30 cellular contexts compared by ENCODE assay signal in the genomic region with DNA sequence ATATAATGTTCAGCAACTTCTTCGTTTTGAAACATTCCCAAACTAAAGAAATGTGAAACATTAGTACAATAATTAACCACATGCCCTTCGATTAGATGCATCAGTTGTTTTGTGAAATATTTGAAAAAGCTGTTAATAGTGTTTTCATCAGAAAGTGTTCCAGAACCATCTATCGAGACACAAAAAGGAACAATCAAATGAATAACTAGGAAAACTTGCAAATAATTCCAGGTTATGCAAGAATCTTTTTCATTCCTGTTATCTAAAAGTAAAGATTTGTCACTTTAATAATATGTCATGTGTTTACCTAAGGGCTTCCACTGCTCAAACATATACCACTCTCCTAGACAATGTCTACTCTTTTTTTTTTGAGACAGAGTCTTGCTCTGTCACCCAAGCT.
"Had no signal": no experiment of that assay in that cellular context is flagged by ENCODE, and none has a peak within 500 bp of the region (broad histone marks: within the 10 kb centered on the region; RNA-seq: fewer than 3 reads in every experiment).

No MANE protein-coding gene starts in this region.

- H3K36me3 Mint-ChIP-seq: brain; naive B cell; stimulated activated memory B cell treated with anti-CD40 and anti-IgM and Interleukin-4, amounts not matched to agents 10 μg/mL and 1 μg/mL and 100 μg/mL, for 72 hours had no signal

- ATAC-seq: activated CD8-positive, alpha-beta T cell treated with anti-CD3 and anti-CD28 coated beads, Interleukin-2, amount 10 ng/mL, durations not matched to agents 7 days and 5 days; activated naive CD8-positive, alpha-beta T cell treated with anti-CD3 and anti-CD28 coated beads, Interleukin-2, amount 50 U/mL, for 24 hours; effector memory CD8-positive, alpha-beta T cell; gastrocnemius medialis; lower lobe of right lung; sciatic nerve; stimulated activated memory B cell treated with anti-CD40 and anti-IgM and Interleukin-4, amounts not matched to agents 10 μg/mL and 1 μg/mL and 100 μg/mL, for 72 hours had no signal

- H3K4me3 ChIP-seq: colonic mucosa, dorsolateral prefrontal cortex, esophagus squamous epithelium, gastrocnemius medialis, lower lobe of right lung, smooth muscle cell, stomach, transverse colon, uterus had no signal

- FAIRE-seq: endothelial cell of umbilical vein, islet of Langerhans had no signal

- H3K4me1 Mint-ChIP-seq: activated naive CD8-positive, alpha-beta T cell treated with anti-CD3 and anti-CD28 coated beads, Interleukin-2, amount 50 U/mL, for 24 hours; naive B cell; stimulated activated memory B cell treated with anti-CD40 and anti-IgM and Interleukin-4, amounts not matched to agents 10 μg/mL and 1 μg/mL and 100 μg/mL, for 72 hours had no signal

- H3K27me3 Mint-ChIP-seq: activated naive CD8-positive, alpha-beta T cell treated with anti-CD3 and anti-CD28 coated beads, Interleukin-2, amount 50 U/mL, for 24 hours; effector memory CD8-positive, alpha-beta T cell; naive B cell; stimulated activated memory B cell treated with anti-CD40 and anti-IgM and Interleukin-4, amounts not matched to agents 10 μg/mL and 1 μg/mL and 100 μg/mL, for 72 hours had no signal

- H3K27ac Mint-ChIP-seq: activated CD8-positive, alpha-beta T cell treated with anti-CD3 and anti-CD28 coated beads, Interleukin-2, amount 10 ng/mL, durations not matched to agents 7 days and 5 days; activated naive CD8-positive, alpha-beta T cell treated with anti-CD3 and anti-CD28 coated beads, Interleukin-2, amount 50 U/mL, for 24 hours; activated T-helper 1 cell treated with anti-CD3 and anti-CD28 coated beads, Interleukin-12 subunit alpha, Interleukin-12 subunit beta, Interleukin-2, Interleukin-4 antibody, amounts not matched to agents 30 ng/mL and 10 ng/mL and 1 ng/mL, durations not matched to agents 14 hours and 24 hours and 36 hours; brain; effector memory CD8-positive, alpha-beta T cell; naive B cell; stimulated activated memory B cell treated with anti-CD40 and anti-IgM and Interleukin-4, amounts not matched to agents 10 μg/mL and 1 μg/mL and 100 μg/mL, for 72 hours had no signal

- H3K9me3 ChIP-seq: colonic mucosa, esophagus squamous epithelium, gastrocnemius medialis, lower lobe of right lung, stomach, transverse colon, uterus had no signal

- H3K9me3 Mint-ChIP-seq: neural crest cell had no signal

- H3K36me3 ChIP-seq: colonic mucosa, esophagus squamous epithelium, gastrocnemius medialis, lower lobe of right lung, stomach, transverse colon, uterus had no signal

- H3K27me3 ChIP-seq: colonic mucosa, esophagus squamous epithelium, gastrocnemius medialis, stomach, transverse colon, uterus had no signal

- H3K4me1 ChIP-seq: colonic mucosa, gastrocnemius medialis, lower lobe of right lung, stomach, transverse colon, uterus had no signal

- H3K4me3 Mint-ChIP-seq: activated CD8-positive, alpha-beta T cell treated with anti-CD3 and anti-CD28 coated beads, Interleukin-2, amount 10 ng/mL, durations not matched to agents 7 days and 5 days; activated naive CD8-positive, alpha-beta T cell treated with anti-CD3 and anti-CD28 coated beads, Interleukin-2, amount 50 U/mL, for 24 hours; activated T-helper 1 cell treated with anti-CD3 and anti-CD28 coated beads, Interleukin-12 subunit alpha, Interleukin-12 subunit beta, Interleukin-2, Interleukin-4 antibody, amounts not matched to agents 30 ng/mL and 10 ng/mL and 1 ng/mL, durations not matched to agents 14 hours and 24 hours and 36 hours; brain; effector memory CD8-positive, alpha-beta T cell; naive B cell; neural crest cell; stimulated activated memory B cell treated with anti-CD40 and anti-IgM and Interleukin-4, amounts not matched to agents 10 μg/mL and 1 μg/mL and 100 μg/mL, for 72 hours had no signal

- H3K27ac ChIP-seq: colonic mucosa, dorsolateral prefrontal cortex, esophagus squamous epithelium, gastrocnemius medialis, lower lobe of right lung, stomach, transverse colon, uterus had no signal

- DNase-seq: activated CD4-positive, alpha-beta T cell treated with anti-CD3 and anti-CD28 coated beads for 1 hour; activated CD4-positive, alpha-beta T cell treated with anti-CD3 and anti-CD28 coated beads, Interleukin-2, amount 50 U/mL, for 1 hour; activated CD8-positive, alpha-beta T cell treated with anti-CD3 and anti-CD28 coated beads, Interleukin-2, amount 10 ng/mL, durations not matched to agents 7 days and 5 days; activated gamma-delta T cell; activated naive CD4-positive, alpha-beta T cell treated with anti-CD3 and anti-CD28 coated beads, Interleukin-2, amount 50 U/mL, for 16 hours; activated naive CD8-positive, alpha-beta T cell treated with anti-CD3 and anti-CD28 coated beads, Interleukin-2, amount 50 U/mL, for 24 hours; anterior cingulate cortex; central memory CD4-positive, alpha-beta T cell; colonic mucosa; dorsolateral prefrontal cortex; effector memory CD8-positive, alpha-beta T cell; esophagus squamous epithelium; gastrocnemius medialis; hippocampal formation; lower lobe of right lung; naive B cell; occipital lobe; posterior cingulate gyrus; stimulated activated CD4-positive, alpha-beta T cell treated with anti-CD3 and anti-CD28 coated beads, Interleukin-15, amount 100 ng/mL, for 24 hours; stomach; transverse colon; uterus had no signal
